10 cellular contexts compared by ENCODE assay signal in the genomic region with DNA sequence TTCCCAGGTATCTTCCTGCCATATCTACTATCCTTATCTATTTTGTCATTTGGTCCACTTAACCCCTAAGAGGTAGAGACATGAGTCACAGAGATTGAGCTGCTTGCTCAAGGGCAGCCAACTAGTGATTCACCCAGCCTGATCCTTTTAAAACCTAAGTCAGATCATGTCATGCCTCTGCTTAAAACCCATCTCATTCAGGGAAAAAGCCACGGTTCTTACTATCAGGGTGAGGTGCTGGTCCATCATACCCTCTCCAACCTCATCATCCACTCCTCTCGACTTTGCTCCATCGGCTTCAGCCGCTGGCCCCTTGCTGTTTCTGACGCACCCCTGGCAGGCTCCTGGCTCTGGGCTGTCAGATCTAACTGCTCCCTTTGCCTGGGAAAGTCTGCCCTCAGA. TPM values are rescaled to one million over a fixed set of nuclear protein-coding genes. Genes with fewer than 3 reads are reported as not detected.
A peak's percentile ranks its signal among the peaks of the same experiment; 100 is the strongest.
DNase-seq lines count a peak whose midpoint lies in the region; TF ChIP-seq lines count a peak whose summit lies in the region.
"Had no signal": no experiment of that assay in that cellular context is flagged by ENCODE, and none has a peak within 500 bp of the region (broad histone marks: within the 10 kb centered on the region; RNA-seq: fewer than 3 reads in every experiment).

No MANE protein-coding gene starts in this region.

- TF ChIP-seq CTCF in choroid plexus epithelial cell (conservative IDR thresholded peaks at IDR 0.05; ENCODE audit: low read depth, low read length) (no peak), neutrophil (IDR thresholded peaks at IDR 0.05) (no peak)

- DNase-seq in ELR (ENCODE audit: low read depth) (peak; percentile 88), MV-4-11 (lab: John Stamatoyannopoulos, UW) (peak; percentile 51), choroid plexus epithelial cell (ENCODE audit: low read depth) (peak; percentile 47), posterior cingulate gyrus (no peak), mesenteric fat pad (ENCODE audit: low spot score) (no peak), substantia nigra (lab: John Stamatoyannopoulos, UW) (no peak), HuH-7.5 (ENCODE audit: low spot score) (no peak)
- DNase-seq: activated naive CD4-positive, alpha-beta T cell treated with anti-CD3 and anti-CD28 coated beads, Interleukin-2, amount 10 ng/mL, durations not matched to agents 7 days and 5 days; immature natural killer cell had no signal

- H3K27ac ChIP-seq in neutrophil, result peak overlapping the region; percentile 81
- H3K27ac ChIP-seq in substantia nigra (ENCODE audit: low read depth, low read length, poor library complexity, severe bottlenecking), result no peak overlapping the region

- intact Hi-C loops in posterior cingulate gyrus (cut with DNase I), result no loop called here

- peaks cover 28% of the 10 kb centered on the region in 2 experiments for H3K4me1 ChIP-seq in neutrophil (ENCODE audit: control insufficient read depth in 1 of 2, insufficient read depth in 1 of 2, low read depth in 1 of 2, low read length in 1 of 2)

- H3K27me3 ChIP-seq in neutrophil, result no peaks in the 10 kb centered on the region

- no peaks in the 10 kb centered on the region for H3K9me3 ChIP-seq in neutrophil

- H3K4me3 ChIP-seq in choroid plexus epithelial cell (ENCODE audit: low read depth, low read length) (no peak overlapping the region), neutrophil (ENCODE audit: low read depth in 1 of 2, low read length in 1 of 2) (no peak overlapping the region)

- H3K36me3 ChIP-seq in neutrophil, result no peaks in the 10 kb centered on the region

RNA-seq across cellular contexts. Expression of a gene that starts 14.4 kb away (rescaled TPM):
- total RNA-seq in mesenteric fat pad, result 132 TPM

Comparison
In these comparisons a context has a peak if more than half of its experiments do, and no peak if none do; other contexts are left out.
1. DNase-seq: peak in ELR (single experiment), MV-4-11 (single experiment) and choroid plexus epithelial cell (single experiment); none in posterior cingulate gyrus (0 of 10), mesenteric fat pad (single experiment), substantia nigra (0 of 49) and HuH-7.5 (single experiment).